1 cellular context compared by ENCODE assay signal in the genomic region with DNA sequence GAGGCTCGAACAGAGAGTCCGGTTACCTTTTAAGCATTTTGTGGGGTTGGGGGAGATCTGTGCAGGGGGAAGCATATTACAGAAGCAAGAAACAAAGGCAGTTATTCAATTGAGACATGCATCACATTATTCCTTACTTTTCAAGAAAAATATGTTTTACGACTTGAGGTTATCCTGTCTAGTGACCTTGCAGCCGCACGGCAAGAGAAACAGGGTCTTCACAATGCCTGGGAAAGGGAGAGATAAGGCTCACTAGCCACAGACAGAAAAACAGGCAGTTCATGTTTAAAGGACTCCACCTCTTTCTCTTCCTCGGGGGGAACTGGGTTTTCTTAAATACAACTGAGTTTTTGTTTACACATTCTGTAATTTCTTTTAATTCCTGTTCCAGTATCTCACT.
TF ChIP-seq lines count a peak whose summit lies in the region.

No MANE protein-coding gene starts in this region.

TF ChIP-seq in K562, 482 proteins besides CTCF, POLR2A, EP300 and RAD21 (continued from another document and continues in another):
- TF ChIP-seq, protein P1, sequence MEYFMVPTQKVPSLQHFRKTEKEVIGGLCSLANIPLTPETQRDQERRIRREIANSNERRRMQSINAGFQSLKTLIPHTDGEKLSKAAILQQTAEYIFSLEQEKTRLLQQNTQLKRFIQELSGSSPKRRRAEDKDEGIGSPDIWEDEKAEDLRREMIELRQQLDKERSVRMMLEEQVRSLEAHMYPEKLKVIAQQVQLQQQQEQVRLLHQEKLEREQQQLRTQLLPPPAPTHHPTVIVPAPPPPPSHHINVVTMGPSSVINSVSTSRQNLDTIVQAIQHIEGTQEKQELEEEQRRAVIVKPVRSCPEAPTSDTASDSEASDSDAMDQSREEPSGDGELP (CRISPR knock-in tag; IDR thresholded peaks at IDR 0.05; ENCODE audit: borderline replicate concordance) = no peak
- TF ChIP-seq GATAD2B (IDR thresholded peaks at IDR 0.05; ENCODE audit: borderline replicate concordance) = no peak
- TF ChIP-seq, protein P2, sequence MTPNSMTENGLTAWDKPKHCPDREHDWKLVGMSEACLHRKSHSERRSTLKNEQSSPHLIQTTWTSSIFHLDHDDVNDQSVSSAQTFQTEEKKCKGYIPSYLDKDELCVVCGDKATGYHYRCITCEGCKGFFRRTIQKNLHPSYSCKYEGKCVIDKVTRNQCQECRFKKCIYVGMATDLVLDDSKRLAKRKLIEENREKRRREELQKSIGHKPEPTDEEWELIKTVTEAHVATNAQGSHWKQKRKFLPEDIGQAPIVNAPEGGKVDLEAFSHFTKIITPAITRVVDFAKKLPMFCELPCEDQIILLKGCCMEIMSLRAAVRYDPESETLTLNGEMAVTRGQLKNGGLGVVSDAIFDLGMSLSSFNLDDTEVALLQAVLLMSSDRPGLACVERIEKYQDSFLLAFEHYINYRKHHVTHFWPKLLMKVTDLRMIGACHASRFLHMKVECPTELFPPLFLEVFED (CRISPR knock-in tag; conservative IDR thresholded peaks at IDR 0.05) = no peak
- no peak for TF ChIP-seq RAD51 (IDR thresholded peaks at IDR 0.05; ENCODE audit: borderline replicate concordance, low read depth)
- TF ChIP-seq ZNF212 (CRISPR knock-in tag; IDR thresholded peaks at IDR 0.05) = no peak
- TF ChIP-seq, protein P3, sequence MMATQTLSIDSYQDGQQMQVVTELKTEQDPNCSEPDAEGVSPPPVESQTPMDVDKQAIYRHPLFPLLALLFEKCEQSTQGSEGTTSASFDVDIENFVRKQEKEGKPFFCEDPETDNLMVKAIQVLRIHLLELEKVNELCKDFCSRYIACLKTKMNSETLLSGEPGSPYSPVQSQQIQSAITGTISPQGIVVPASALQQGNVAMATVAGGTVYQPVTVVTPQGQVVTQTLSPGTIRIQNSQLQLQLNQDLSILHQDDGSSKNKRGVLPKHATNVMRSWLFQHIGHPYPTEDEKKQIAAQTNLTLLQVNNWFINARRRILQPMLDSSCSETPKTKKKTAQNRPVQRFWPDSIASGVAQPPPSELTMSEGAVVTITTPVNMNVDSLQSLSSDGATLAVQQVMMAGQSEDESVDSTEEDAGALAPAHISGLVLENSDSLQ (IDR thresholded peaks at IDR 0.05) = no peak
- peak; percentile 70 for TF ChIP-seq SOX6 (IDR thresholded peaks at IDR 0.05)
- TF ChIP-seq C11orf30 (IDR thresholded peaks at IDR 0.05; ENCODE audit: low read depth) = no peak
- TF ChIP-seq MEIS2 (IDR thresholded peaks at IDR 0.05; ENCODE audit: partially characterized antibody) = peak; percentile 71
- TF ChIP-seq ZNF41 (CRISPR knock-in tag; conservative IDR thresholded peaks at IDR 0.05) = no peak
- TF ChIP-seq, protein P4, sequence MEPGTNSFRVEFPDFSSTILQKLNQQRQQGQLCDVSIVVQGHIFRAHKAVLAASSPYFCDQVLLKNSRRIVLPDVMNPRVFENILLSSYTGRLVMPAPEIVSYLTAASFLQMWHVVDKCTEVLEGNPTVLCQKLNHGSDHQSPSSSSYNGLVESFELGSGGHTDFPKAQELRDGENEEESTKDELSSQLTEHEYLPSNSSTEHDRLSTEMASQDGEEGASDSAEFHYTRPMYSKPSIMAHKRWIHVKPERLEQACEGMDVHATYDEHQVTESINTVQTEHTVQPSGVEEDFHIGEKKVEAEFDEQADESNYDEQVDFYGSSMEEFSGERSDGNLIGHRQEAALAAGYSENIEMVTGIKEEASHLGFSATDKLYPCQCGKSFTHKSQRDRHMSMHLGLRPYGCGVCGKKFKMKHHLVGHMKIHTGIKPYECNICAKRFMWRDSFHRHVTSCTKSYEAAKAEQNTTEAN (CRISPR knock-in tag; IDR thresholded peaks at IDR 0.05) = no peak
- TF ChIP-seq, protein P5, sequence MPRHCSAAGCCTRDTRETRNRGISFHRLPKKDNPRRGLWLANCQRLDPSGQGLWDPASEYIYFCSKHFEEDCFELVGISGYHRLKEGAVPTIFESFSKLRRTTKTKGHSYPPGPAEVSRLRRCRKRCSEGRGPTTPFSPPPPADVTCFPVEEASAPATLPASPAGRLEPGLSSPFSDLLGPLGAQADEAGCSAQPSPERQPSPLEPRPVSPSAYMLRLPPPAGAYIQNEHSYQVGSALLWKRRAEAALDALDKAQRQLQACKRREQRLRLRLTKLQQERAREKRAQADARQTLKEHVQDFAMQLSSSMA (CRISPR knock-in tag; IDR thresholded peaks at IDR 0.05) = no peak
- no peak for TF ChIP-seq ZNF561 (CRISPR knock-in tag; conservative IDR thresholded peaks at IDR 0.05)
- TF ChIP-seq NFIX (CRISPR knock-in tag; IDR thresholded peaks at IDR 0.05; ENCODE audit: low read depth) = no peak
- no peak for TF ChIP-seq NR2C1 (IDR thresholded peaks at IDR 0.05)
- TF ChIP-seq NR2C1 (tag; IDR thresholded peaks at IDR 0.05) = no peak
- no peak for TF ChIP-seq ZFP36 (IDR thresholded peaks at IDR 0.05; ENCODE audit: low read depth, low read length, partially characterized antibody)
- TF ChIP-seq ZNF324 (CRISPR knock-in tag; IDR thresholded peaks at IDR 0.05) = no peak
- TF ChIP-seq ARID1B (IDR thresholded peaks at IDR 0.05) = peak; percentile 68
- TF ChIP-seq SMAD3 (CRISPR knock-in tag; conservative IDR thresholded peaks at IDR 0.05) = no peak
- no peak for TF ChIP-seq SP1 (CRISPR knock-in tag; IDR thresholded peaks at IDR 0.05)
- TF ChIP-seq, protein P6, sequence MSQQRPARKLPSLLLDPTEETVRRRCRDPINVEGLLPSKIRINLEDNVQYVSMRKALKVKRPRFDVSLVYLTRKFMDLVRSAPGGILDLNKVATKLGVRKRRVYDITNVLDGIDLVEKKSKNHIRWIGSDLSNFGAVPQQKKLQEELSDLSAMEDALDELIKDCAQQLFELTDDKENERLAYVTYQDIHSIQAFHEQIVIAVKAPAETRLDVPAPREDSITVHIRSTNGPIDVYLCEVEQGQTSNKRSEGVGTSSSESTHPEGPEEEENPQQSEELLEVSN (IDR thresholded peaks at IDR 0.05; ENCODE audit: borderline replicate concordance in 1 of 2, extremely low read depth in 1 of 2, insufficient read depth in 1 of 2, insufficient read length in 1 of 2, low read depth in 1 of 2, low read length in 1 of 2, poor library complexity in 1 of 2, severe bottlenecking in 1 of 2) = no peak
- peak; percentile 57 for TF ChIP-seq DPF2 (IDR thresholded peaks at IDR 0.05)
- no peak for TF ChIP-seq CTBP1 (IDR thresholded peaks at IDR 0.05; ENCODE audit: borderline replicate concordance)
- TF ChIP-seq, protein P7, sequence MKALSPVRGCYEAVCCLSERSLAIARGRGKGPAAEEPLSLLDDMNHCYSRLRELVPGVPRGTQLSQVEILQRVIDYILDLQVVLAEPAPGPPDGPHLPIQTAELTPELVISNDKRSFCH (CRISPR knock-in tag; IDR thresholded peaks at IDR 0.05) = no peak
- TF ChIP-seq, protein P7 (tag; IDR thresholded peaks at IDR 0.05) = no peak
- no peak for TF ChIP-seq OTX1 (CRISPR knock-in tag; IDR thresholded peaks at IDR 0.05)
- no peak for TF ChIP-seq ADNP (tag; IDR thresholded peaks at IDR 0.05)
- TF ChIP-seq, protein P8, sequence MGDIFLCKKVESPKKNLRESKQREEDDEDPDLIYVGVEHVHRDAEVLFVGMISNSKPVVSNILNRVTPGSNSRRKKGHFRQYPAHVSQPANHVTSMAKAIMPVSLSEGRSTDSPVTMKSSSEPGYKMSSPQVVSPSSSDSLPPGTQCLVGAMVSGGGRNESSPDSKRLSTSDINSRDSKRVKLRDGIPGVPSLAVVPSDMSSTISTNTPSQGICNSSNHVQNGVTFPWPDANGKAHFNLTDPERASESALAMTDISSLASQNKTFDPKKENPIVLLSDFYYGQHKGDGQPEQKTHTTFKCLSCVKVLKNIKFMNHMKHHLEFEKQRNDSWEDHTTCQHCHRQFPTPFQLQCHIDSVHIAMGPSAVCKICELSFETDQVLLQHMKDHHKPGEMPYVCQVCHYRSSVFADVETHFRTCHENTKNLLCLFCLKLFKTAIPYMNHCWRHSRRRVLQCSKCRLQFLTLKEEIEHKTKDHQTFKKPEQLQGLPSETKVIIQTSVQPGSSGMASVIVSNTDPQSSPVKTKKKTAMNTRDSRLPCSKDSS (IDR thresholded peaks at IDR 0.05; ENCODE audit: low read depth, partially characterized antibody) = no peak
- peak; percentile 37 for TF ChIP-seq GATA2 (CRISPR knock-in tag; IDR thresholded peaks at IDR 0.05)
- TF ChIP-seq ARNT (IDR thresholded peaks at IDR 0.05) = no peak
- no peak for TF ChIP-seq BACH1 (tag; IDR thresholded peaks at IDR 0.05)
- TF ChIP-seq CBFA2T2 (conservative IDR thresholded peaks at IDR 0.05) = peak; percentile 58
- TF ChIP-seq GATAD2A (IDR thresholded peaks at IDR 0.05) = 0 out of 2 replicates have a peak, but pooled peaks have one; percentile 57
- TF ChIP-seq, protein P9, sequence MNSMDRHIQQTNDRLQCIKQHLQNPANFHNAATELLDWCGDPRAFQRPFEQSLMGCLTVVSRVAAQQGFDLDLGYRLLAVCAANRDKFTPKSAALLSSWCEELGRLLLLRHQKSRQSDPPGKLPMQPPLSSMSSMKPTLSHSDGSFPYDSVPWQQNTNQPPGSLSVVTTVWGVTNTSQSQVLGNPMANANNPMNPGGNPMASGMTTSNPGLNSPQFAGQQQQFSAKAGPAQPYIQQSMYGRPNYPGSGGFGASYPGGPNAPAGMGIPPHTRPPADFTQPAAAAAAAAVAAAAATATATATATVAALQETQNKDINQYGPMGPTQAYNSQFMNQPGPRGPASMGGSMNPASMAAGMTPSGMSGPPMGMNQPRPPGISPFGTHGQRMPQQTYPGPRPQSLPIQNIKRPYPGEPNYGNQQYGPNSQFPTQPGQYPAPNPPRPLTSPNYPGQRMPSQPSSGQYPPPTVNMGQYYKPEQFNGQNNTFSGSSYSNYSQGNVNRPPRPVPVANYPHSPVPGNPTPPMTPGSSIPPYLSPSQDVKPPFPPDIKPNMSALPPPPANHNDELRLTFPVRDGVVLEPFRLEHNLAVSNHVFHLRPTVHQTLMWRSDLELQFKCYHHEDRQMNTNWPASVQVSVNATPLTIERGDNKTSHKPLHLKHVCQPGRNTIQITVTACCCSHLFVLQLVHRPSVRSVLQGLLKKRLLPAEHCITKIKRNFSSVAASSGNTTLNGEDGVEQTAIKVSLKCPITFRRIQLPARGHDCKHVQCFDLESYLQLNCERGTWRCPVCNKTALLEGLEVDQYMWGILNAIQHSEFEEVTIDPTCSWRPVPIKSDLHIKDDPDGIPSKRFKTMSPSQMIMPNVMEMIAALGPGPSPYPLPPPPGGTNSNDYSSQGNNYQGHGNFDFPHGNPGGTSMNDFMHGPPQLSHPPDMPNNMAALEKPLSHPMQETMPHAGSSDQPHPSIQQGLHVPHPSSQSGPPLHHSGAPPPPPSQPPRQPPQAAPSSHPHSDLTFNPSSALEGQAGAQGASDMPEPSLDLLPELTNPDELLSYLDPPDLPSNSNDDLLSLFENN (IDR thresholded peaks at IDR 0.05; ENCODE audit: low read depth in 2 of 2, low read length in 2 of 2) = no peak
- TF ChIP-seq ZBTB7A (IDR thresholded peaks at IDR 0.05; ENCODE audit: borderline replicate concordance, control insufficient read depth, low read depth, low read length) = peak; percentile 78
- TF ChIP-seq COPS2 (conservative IDR thresholded peaks at IDR 0.05) = no peak
- TF ChIP-seq HDAC6 (IDR thresholded peaks at IDR 0.05; ENCODE audit: low read depth, low read length) = no peak
- TF ChIP-seq, protein P10, sequence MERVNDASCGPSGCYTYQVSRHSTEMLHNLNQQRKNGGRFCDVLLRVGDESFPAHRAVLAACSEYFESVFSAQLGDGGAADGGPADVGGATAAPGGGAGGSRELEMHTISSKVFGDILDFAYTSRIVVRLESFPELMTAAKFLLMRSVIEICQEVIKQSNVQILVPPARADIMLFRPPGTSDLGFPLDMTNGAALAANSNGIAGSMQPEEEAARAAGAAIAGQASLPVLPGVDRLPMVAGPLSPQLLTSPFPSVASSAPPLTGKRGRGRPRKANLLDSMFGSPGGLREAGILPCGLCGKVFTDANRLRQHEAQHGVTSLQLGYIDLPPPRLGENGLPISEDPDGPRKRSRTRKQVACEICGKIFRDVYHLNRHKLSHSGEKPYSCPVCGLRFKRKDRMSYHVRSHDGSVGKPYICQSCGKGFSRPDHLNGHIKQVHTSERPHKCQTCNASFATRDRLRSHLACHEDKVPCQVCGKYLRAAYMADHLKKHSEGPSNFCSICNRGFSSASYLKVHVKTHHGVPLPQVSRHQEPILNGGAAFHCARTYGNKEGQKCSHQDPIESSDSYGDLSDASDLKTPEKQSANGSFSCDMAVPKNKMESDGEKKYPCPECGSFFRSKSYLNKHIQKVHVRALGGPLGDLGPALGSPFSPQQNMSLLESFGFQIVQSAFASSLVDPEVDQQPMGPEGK (CRISPR knock-in tag; IDR thresholded peaks at IDR 0.05; ENCODE audit: borderline replicate concordance) = no peak
- TF ChIP-seq, protein P11, sequence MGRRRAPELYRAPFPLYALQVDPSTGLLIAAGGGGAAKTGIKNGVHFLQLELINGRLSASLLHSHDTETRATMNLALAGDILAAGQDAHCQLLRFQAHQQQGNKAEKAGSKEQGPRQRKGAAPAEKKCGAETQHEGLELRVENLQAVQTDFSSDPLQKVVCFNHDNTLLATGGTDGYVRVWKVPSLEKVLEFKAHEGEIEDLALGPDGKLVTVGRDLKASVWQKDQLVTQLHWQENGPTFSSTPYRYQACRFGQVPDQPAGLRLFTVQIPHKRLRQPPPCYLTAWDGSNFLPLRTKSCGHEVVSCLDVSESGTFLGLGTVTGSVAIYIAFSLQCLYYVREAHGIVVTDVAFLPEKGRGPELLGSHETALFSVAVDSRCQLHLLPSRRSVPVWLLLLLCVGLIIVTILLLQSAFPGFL (CRISPR knock-in tag; IDR thresholded peaks at IDR 0.05) = no peak
- no peak for TF ChIP-seq MYNN (IDR thresholded peaks at IDR 0.05)
- TF ChIP-seq MYNN (CRISPR knock-in tag; IDR thresholded peaks at IDR 0.05) = no peak
- TF ChIP-seq ZKSCAN1 (IDR thresholded peaks at IDR 0.05; ENCODE audit: low read depth, low read length) = no peak
- TF ChIP-seq FOXK2 (conservative IDR thresholded peaks at IDR 0.05 in 1 of 2, IDR thresholded peaks at IDR 0.05 in 1 of 2; ENCODE audit: low read depth in 2 of 2) = 0 out of 4 replicates have a peak, but pooled peaks of 1 of the 2 experiments have one; percentile 26
- no peak for TF ChIP-seq SETDB1 (IDR thresholded peaks at IDR 0.05; ENCODE audit: low read length)
- 0 out of 2 replicates have a peak, but pooled peaks have one; percentile 35 for TF ChIP-seq KLF16 (IDR thresholded peaks at IDR 0.05)
- TF ChIP-seq, protein P12, sequence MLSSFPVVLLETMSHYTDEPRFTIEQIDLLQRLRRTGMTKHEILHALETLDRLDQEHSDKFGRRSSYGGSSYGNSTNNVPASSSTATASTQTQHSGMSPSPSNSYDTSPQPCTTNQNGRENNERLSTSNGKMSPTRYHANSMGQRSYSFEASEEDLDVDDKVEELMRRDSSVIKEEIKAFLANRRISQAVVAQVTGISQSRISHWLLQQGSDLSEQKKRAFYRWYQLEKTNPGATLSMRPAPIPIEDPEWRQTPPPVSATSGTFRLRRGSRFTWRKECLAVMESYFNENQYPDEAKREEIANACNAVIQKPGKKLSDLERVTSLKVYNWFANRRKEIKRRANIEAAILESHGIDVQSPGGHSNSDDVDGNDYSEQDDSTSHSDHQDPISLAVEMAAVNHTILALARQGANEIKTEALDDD (IDR thresholded peaks at IDR 0.05) = peak; percentile 39; the same call in 1 of the 2 replicates
